22 cellular contexts compared by ENCODE assay signal in the genomic region with DNA sequence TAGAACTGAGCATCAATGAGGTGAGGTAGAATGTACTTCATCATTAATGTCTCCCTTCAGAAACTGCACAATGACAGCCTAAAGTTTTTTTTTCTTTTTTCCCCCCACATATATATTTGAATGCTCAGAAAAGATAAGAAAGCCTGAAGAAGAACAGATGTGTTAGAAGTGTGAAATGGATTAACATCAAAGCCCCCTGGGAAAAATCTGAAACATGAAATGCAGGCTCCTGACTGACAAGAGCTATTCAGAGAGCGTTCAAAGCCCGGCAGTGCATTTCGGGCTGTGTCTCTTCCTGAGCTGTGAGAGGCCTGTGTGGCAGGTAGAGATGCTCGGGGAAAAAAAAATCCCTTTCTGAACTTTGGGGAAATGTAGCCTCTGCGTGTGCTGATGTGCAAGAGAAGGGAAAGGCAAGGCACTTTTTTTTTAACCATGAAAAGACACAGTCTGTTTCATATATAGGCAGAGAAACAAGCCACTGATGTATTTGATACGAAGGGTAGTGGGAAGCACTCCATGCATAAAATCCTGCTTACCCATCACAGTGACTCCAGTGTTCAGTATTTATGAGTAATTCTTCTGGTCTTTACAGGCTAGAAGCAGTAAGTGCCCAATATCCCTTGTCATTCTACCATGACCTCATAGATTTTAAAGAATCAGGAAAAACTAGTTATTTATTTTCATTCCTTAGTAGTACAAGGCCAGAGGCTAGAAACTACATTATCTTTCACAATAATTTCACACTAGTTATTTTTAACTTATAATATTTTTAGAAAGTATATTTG.
DNase-seq lines count a peak whose midpoint lies in the region; ATAC-seq and TF ChIP-seq lines count a peak whose summit lies in the region.
"Had no signal": no experiment of that assay in that cellular context is flagged by ENCODE, and none has a peak within 500 bp of the region (broad histone marks: within the 10 kb centered on the region; RNA-seq: fewer than 3 reads in every experiment).

No MANE protein-coding gene starts in this region.

- H4K20me1 ChIP-seq in smooth muscle cell (ENCODE audit: low read depth): no peaks in the 10 kb centered on the region

- DNase-seq in NCI-H524 (lab: John Stamatoyannopoulos, UW) (peak; percentile 2 to 26), NCI-H524 treated with DMSO at 0.1 percent for 48 hours (lab: John Stamatoyannopoulos, UW) (no peak), amniotic stem cell (lab: John Stamatoyannopoulos, UW) (peak; percentile 32), glomerular visceral epithelial cell (ENCODE audit: extremely low spot score) (peak; percentile 15), smooth muscle cell (lab: John Stamatoyannopoulos, UW; ENCODE audit: unreplicated experiment) (no peak), G401 (ENCODE audit: low spot score) (no peak)
- DNase-seq: activated CD4-positive, alpha-beta T cell treated with anti-CD3 and anti-CD28 coated beads, Interleukin-2, amount 50 U/mL, for 48 hours; activated gamma-delta T cell; C1 segment of cervical spinal cord; effector memory CD8-positive, alpha-beta T cell; GDM1; lower lobe of right lung; NCI-H187; NCI-H510A treated with DMSO at 0.1 percent for 48 hours; ovary; SIG-M5; stimulated activated CD4-positive, alpha-beta T cell treated with anti-CD3 and anti-CD28 coated beads, Interleukin-4, amount 100 ng/mL, for 1 hour; stimulated activated naive CD8-positive, alpha-beta T cell treated with anti-CD3 and anti-CD28 coated beads, Interleukin-15, amount 100 ng/mL, for 72 hours; upper lobe of left lung had no signal

- H3K4me3 ChIP-seq in smooth muscle cell: no peak overlapping the region
- H3K4me3 ChIP-seq: hepatocyte, lower lobe of right lung, ovary, upper lobe of left lung had no signal

- WGBS in smooth muscle cell (ENCODE audit: low lambda C conversion rate): 51% methylated on average over 6 of the region's 6 CpGs

- no peaks in the 10 kb centered on the region for H3K9me3 ChIP-seq in smooth muscle cell (replicated peaks; ENCODE audit: low read depth)
- H3K9me3 ChIP-seq: lower lobe of right lung, ovary, upper lobe of left lung had no signal

- ATAC-seq in HG03039 (IDR thresholded peaks at IDR 0.05; ENCODE audit: unreplicated experiment): no peak
- ATAC-seq in HG03565 (IDR thresholded peaks at IDR 0.05; ENCODE audit: unreplicated experiment): no peak
- ATAC-seq: effector memory CD8-positive, alpha-beta T cell; lower lobe of right lung; stimulated activated naive CD8-positive, alpha-beta T cell treated with anti-CD3 and anti-CD28 coated beads, Interleukin-15, amount 100 ng/mL, for 72 hours had no signal

- no peaks in the 10 kb centered on the region for H3K4me1 ChIP-seq in smooth muscle cell (ENCODE audit: low read depth)
- H3K4me1 ChIP-seq: lower lobe of right lung, upper lobe of left lung had no signal

- no peak overlapping the region for H3K9ac ChIP-seq in smooth muscle cell (ENCODE audit: low read depth)

- H2AFZ ChIP-seq in smooth muscle cell (ENCODE audit: low read depth): no peak overlapping the region
- H2AFZ ChIP-seq: hepatocyte had no signal

- no peak overlapping the region for H3K4me2 ChIP-seq in smooth muscle cell
- H3K4me2 ChIP-seq: hepatocyte had no signal

- in situ Hi-C loops in G401 (cut with HindIII; ENCODE audit: low sequenced_read_pairs): no loop called here

- TF ChIP-seq CTCF in smooth muscle cell (IDR thresholded peaks at IDR 0.05; ENCODE audit: borderline replicate concordance, insufficient read depth, poor library complexity, severe bottlenecking): no peak

- peak overlapping the region; percentile 22 for H3K27ac ChIP-seq in smooth muscle cell (ENCODE audit: low read depth)
- H3K27ac ChIP-seq: hepatocyte, lower lobe of right lung, ovary, upper lobe of left lung had no signal

- no peaks in the 10 kb centered on the region for H3F3A ChIP-seq in smooth muscle cell (ENCODE audit: low read depth)

- no peaks in the 10 kb centered on the region for H3K36me3 ChIP-seq in smooth muscle cell (ENCODE audit: low read depth)
- H3K36me3 ChIP-seq: lower lobe of right lung, ovary, upper lobe of left lung had no signal

- no peaks in the 10 kb centered on the region for H3K79me2 ChIP-seq in smooth muscle cell (ENCODE audit: low read depth)
- H3K79me2 ChIP-seq: hepatocyte had no signal

- H3K27me3 ChIP-seq in smooth muscle cell (ENCODE audit: low read depth): no peaks in the 10 kb centered on the region
- H3K27me3 ChIP-seq: hepatocyte, ovary, upper lobe of left lung had no signal

Comparison
In these comparisons a context has a peak if more than half of its experiments do, and no peak if none do; other contexts are left out.
1. DNase-seq: peak in NCI-H524 (2 of 2), amniotic stem cell (single experiment) and glomerular visceral epithelial cell (single experiment); none in NCI-H524 treated with DMSO at 0.1 percent for 48 hours (single experiment), smooth muscle cell (single experiment) and G401 (single experiment).